Comparison of ENCODE assay signal across 14 cellular contexts in the genomic region with DNA sequence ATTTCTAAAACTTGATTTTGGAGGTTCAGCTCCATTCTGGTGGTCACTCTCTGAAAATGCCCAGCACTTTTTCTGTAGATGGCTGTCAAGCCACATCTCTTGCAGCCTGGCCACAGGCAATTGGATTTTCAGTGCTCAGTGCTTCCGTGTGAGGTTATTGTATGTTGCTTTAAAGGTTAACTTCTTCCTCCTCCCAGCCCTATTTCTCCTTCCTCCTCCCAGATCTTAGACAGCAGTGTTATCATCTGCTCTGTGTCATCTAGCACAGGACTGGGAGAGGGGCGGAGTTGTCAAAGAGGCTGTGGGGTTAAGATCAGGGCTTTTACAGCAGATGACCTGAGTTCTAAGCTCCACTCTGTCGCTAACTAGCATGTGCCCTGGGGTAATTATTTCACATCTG.
"Had no signal": no experiment of that assay in that cellular context is flagged by ENCODE, and none has a peak within 500 bp of the region (broad histone marks: within the 10 kb centered on the region; RNA-seq: fewer than 3 reads in every experiment).

No MANE protein-coding gene starts in this region.

- H3K4me1 Mint-ChIP-seq: activated CD4-positive, alpha-beta T cell treated with anti-CD3 and anti-CD28 coated beads for 36 hours; nephron progenitor cell; stimulated activated naive B cell treated with anti-CD40 and anti-IgM and Interleukin-4, amounts not matched to agents 10 μg/mL and 1 μg/mL and 100 μg/mL, for 72 hours had no signal

- H3K36me3 Mint-ChIP-seq: activated CD4-positive, alpha-beta memory T cell treated with anti-CD3 and anti-CD28 coated beads for 36 hours; stimulated activated naive B cell treated with anti-CD40 and anti-IgM and Interleukin-4, amounts not matched to agents 10 μg/mL and 1 μg/mL and 100 μg/mL, for 72 hours had no signal

- H3K27me3 Mint-ChIP-seq: activated CD4-positive, alpha-beta memory T cell treated with anti-CD3 and anti-CD28 coated beads for 36 hours had no signal

- H3K4me3 Mint-ChIP-seq: activated CD4-positive, alpha-beta memory T cell treated with anti-CD3 and anti-CD28 coated beads for 36 hours; activated CD4-positive, alpha-beta T cell treated with anti-CD3 and anti-CD28 coated beads for 36 hours; activated T-cell treated with anti-CD3 and anti-CD28 coated beads, Interleukin-2, amount 50 U/mL, for 24 hours; nephron progenitor cell; stimulated activated naive B cell treated with anti-CD40 and anti-IgM and Interleukin-4, amounts not matched to agents 10 μg/mL and 1 μg/mL and 100 μg/mL, for 72 hours had no signal

- DNase-seq: activated CD4-positive, alpha-beta memory T cell treated with anti-CD3 and anti-CD28 coated beads for 36 hours; activated CD4-positive, alpha-beta T cell treated with anti-CD3 and anti-CD28 coated beads for 36 hours; activated effector memory CD4-positive, alpha-beta T cell treated with Interleukin-2 at 50 U/mL for 16 hours; activated naive CD4-positive, alpha-beta T cell treated with anti-CD3 and anti-CD28 coated beads, Interleukin-2, amount 50 U/mL, for 16 hours; activated T-cell treated with anti-CD3 and anti-CD28 coated beads, Interleukin-2, amount 50 U/mL, for 24 hours; hypothalamus; kidney glomerular epithelial cell; left ventricle myocardium superior; nephron progenitor cell; right cardiac atrium; stimulated activated CD4-positive, alpha-beta T cell treated with anti-CD3 and anti-CD28 coated beads, Interleukin-15, amount 100 ng/mL, for 24 hours; stimulated activated CD4-positive, alpha-beta T cell treated with anti-CD3 and anti-CD28 coated beads, Interleukin-4, amount 100 ng/mL, for 1 hour; stimulated activated naive B cell treated with anti-CD40 and anti-IgM and Interleukin-4, amounts not matched to agents 10 μg/mL and 1 μg/mL and 100 μg/mL, for 72 hours; substantia nigra had no signal

- H3K27ac Mint-ChIP-seq: activated CD4-positive, alpha-beta memory T cell treated with anti-CD3 and anti-CD28 coated beads for 36 hours; activated CD4-positive, alpha-beta T cell treated with anti-CD3 and anti-CD28 coated beads for 36 hours; activated T-cell treated with anti-CD3 and anti-CD28 coated beads, Interleukin-2, amount 50 U/mL, for 24 hours; nephron progenitor cell; stimulated activated naive B cell treated with anti-CD40 and anti-IgM and Interleukin-4, amounts not matched to agents 10 μg/mL and 1 μg/mL and 100 μg/mL, for 72 hours had no signal

- H3K9me3 Mint-ChIP-seq: activated CD4-positive, alpha-beta memory T cell treated with anti-CD3 and anti-CD28 coated beads for 36 hours; activated T-cell treated with anti-CD3 and anti-CD28 coated beads, Interleukin-2, amount 50 U/mL, for 24 hours had no signal
